Comparison of ENCODE assay signal across 8 cellular contexts in genomic region chr19:54653181-54653809, GRCh38. TPM values are rescaled to one million over a fixed set of nuclear protein-coding genes. Genes with fewer than 3 reads are reported as not detected.
DNase-seq lines count a peak whose midpoint lies in the region; ATAC-seq, FAIRE-seq and TF ChIP-seq lines count a peak whose summit lies in the region.

No MANE protein-coding gene starts in this region.

- H3K4me1 ChIP-seq in OCI-LY7 (ENCODE audit: insufficient read depth, low read length, poor library complexity, severe bottlenecking) (no peaks in the 10 kb centered on the region), stomach (no peaks in the 10 kb centered on the region)

- H3K4me3 Mint-ChIP-seq in type B pancreatic cell: no peak overlapping the region

- H3K27ac ChIP-seq in OCI-LY7 (ENCODE audit: low read depth, low read length, poor library complexity, severe bottlenecking) (no peak overlapping the region), stomach (no peak overlapping the region)

- POLR2A ChIA-PET in OCI-LY7 (lab: Charles Lee): no interaction called here

- no peaks in the 10 kb centered on the region for H3K9me2 ChIP-seq in OCI-LY7 (ENCODE audit: insufficient read depth, low read length)

- intact Hi-C loops in OCI-LY7 (cut with micrococcal nuclease; ENCODE audit: unreplicated experiment) (loop anchor here (1.0 kb wide), 1 partner anchor 23 kb away; no protein-coding TSS in a partner anchor), stomach (cut with DNase I; ENCODE audit: low total_unique reads) (no loop called here)

- peak; percentile 83 for FAIRE-seq in GM18507 (lab: Jason Lieb, UNC)

- ATAC-seq in GM18868 (IDR thresholded peaks at IDR 0.05; ENCODE audit: unreplicated experiment) (no peak), HG02759 (IDR thresholded peaks at IDR 0.05; ENCODE audit: unreplicated experiment) (no peak)

- TF ChIP-seq CTCF in AG09309 (IDR thresholded peaks at IDR 0.05; ENCODE audit: control insufficient read depth, insufficient read depth, low read depth, low read length, missing control alignments): peak; percentile 42
- peak; percentile 88 for TF ChIP-seq CTCF in OCI-LY7 (conservative IDR thresholded peaks at IDR 0.05; ENCODE audit: low read length)
- peak; percentile 45 for TF ChIP-seq CTCF in fibroblast of mammary gland (conservative IDR thresholded peaks at IDR 0.05; ENCODE audit: control insufficient read depth, insufficient read depth, low read depth, low read length)
- TF ChIP-seq CTCF in type B pancreatic cell (conservative IDR thresholded peaks at IDR 0.05): peak; percentile 64
- peak in 2 of 7 experiments; percentile 44 to 46 for TF ChIP-seq CTCF in stomach (IDR thresholded peaks at IDR 0.05)

- H3K27me3 Mint-ChIP-seq in type B pancreatic cell: no peaks in the 10 kb centered on the region

- H3K4me1 Mint-ChIP-seq in type B pancreatic cell (ENCODE audit: unreplicated experiment): no peaks in the 10 kb centered on the region

- H3K9me3 Mint-ChIP-seq in type B pancreatic cell: peaks cover 7% of the 10 kb centered on the region

- H2AFZ ChIP-seq in OCI-LY7 (ENCODE audit: low read length): no peak overlapping the region

- no peak overlapping the region for H3K4me3 ChIP-seq in AG09309 (ENCODE audit: control insufficient read depth, low read depth, low read length)
- H3K4me3 ChIP-seq in OCI-LY7 (ENCODE audit: low read depth, low read length, poor library complexity, severe bottlenecking): no peak overlapping the region
- no peak overlapping the region for H3K4me3 ChIP-seq in fibroblast of mammary gland (ENCODE audit: control insufficient read depth, low read depth, low read length)
- no peak overlapping the region for H3K4me3 ChIP-seq in stomach

- no peak overlapping the region for H3K4me2 ChIP-seq in OCI-LY7 (ENCODE audit: low read length)

- BruUV-seq in OCI-LY7 (replicated peaks; lab: Mats Ljungman, UMichigan): no TSS peak

- 28 to 37% (median 36%) methylated on average over 6 of the region's 6 CpGs for WGBS in stomach, 5 donors

- H3K79me2 ChIP-seq in OCI-LY7 (ENCODE audit: insufficient read depth, low read depth, low read length): no peaks in the 10 kb centered on the region

- no peak for TF ChIP-seq EP300 in stomach (IDR thresholded peaks at IDR 0.05)

- DNase-seq in AG09309 (ENCODE audit: low read depth): no peak
- DNase-seq in GM18507 (ENCODE audit: extremely low spot score, insufficient read length, low read depth): peak; percentile 29
- DNase-seq in OCI-LY7 (ENCODE audit: low spot score): peak; percentile 51
- DNase-seq in fibroblast of mammary gland (ENCODE audit: low read depth): peak; percentile 30
- no peak for DNase-seq in type B pancreatic cell (ENCODE audit: extremely low spot score, unreplicated experiment)
- no peak for DNase-seq in stomach

- CTCF ChIA-PET in OCI-LY7 (lab: Charles Lee; ENCODE audit: unreplicated experiment): interaction anchor here (0.9 kb wide), 1 partner anchor 21 kb away, joined by 3 read pairs; no protein-coding TSS in a partner anchor

- H4K20me1 ChIP-seq in OCI-LY7 (ENCODE audit: insufficient read depth, low read length): no peaks in the 10 kb centered on the region

- H3K36me3 Mint-ChIP-seq in type B pancreatic cell: no peaks in the 10 kb centered on the region

- no peaks in the 10 kb centered on the region for H3K36me3 ChIP-seq in OCI-LY7 (ENCODE audit: insufficient read depth, low read length)
- H3K36me3 ChIP-seq in stomach: no peaks in the 10 kb centered on the region

- TF ChIP-seq POLR2A in stomach (IDR thresholded peaks at IDR 0.05): no peak

- no peaks in the 10 kb centered on the region for H3K9me3 ChIP-seq in OCI-LY7 (ENCODE audit: low read length)
- H3K9me3 ChIP-seq in stomach: no peaks in the 10 kb centered on the region

- H3K27me3 ChIP-seq in stomach: peaks cover 0 to 12% (median 0%) of the 10 kb centered on the region in 3 donors

- H3K27ac Mint-ChIP-seq in type B pancreatic cell: no peak overlapping the region

RNA-seq across cellular contexts. Expression of gene LILRB4, which starts 9.5 kb away (rescaled TPM):
- 0.82 and 1.4 TPM in 2 replicates for total RNA-seq in OCI-LY7 (2014; rRNA removed; shearing (Covaris generic))
- 3.0 and 6.2 TPM in 2 replicates for total RNA-seq in OCI-LY7 (2022)
- total RNA-seq in type B pancreatic cell (ENCODE audit: low replicate concordance): not detected in 2 replicates
- 10 to 100 TPM in 1 of 5 donors, under 1 TPM in 2, not detected in 2; 0.73 to 12.2 (median 0.87) TPM for total RNA-seq in stomach
- 1 to 10 TPM in 1 of 3 donors, under 1 TPM in 2; 0.61 to 1.8 (median 0.95) TPM for polyA plus RNA-seq in stomach

RNA-seq across cellular contexts. Expression of gene LILRB1, which starts 23.0 kb away (rescaled TPM):
- total RNA-seq in OCI-LY7 (2014; rRNA removed; shearing (Covaris generic)): not detected in 2 replicates
- 4.5 and 5.8 TPM in 2 replicates for total RNA-seq in OCI-LY7 (2022)
- total RNA-seq in type B pancreatic cell (ENCODE audit: low replicate concordance): not detected in 2 replicates
- total RNA-seq in stomach: 10 to 100 TPM in 1 of 5 donors, 1 to 10 TPM in 2, under 1 TPM in 1, not detected in 1; 0.37 to 50.8 (median 2.7) TPM
- polyA plus RNA-seq in stomach: 1 to 10 TPM in 2 of 3 donors, under 1 TPM in 1; 0.63 to 2.0 (median 1.2) TPM

RNA-seq across cellular contexts. Expression of gene LILRA1, which starts 59.9 kb away (rescaled TPM):
- not detected in 2 replicates for total RNA-seq in OCI-LY7 (2014; rRNA removed; shearing (Covaris generic))
- total RNA-seq in OCI-LY7 (2022): not detected in 2 replicates
- total RNA-seq in type B pancreatic cell (ENCODE audit: low replicate concordance): not detected in 2 replicates
- not detected for total RNA-seq in stomach
- under 1 TPM; 0.25 to 0.62 (median 0.31) TPM for polyA plus RNA-seq in stomach

Comparison
In these comparisons a context has a peak if more than half of its experiments do, and no peak if none do; other contexts are left out.
1. DNase-seq: peak in GM18507 (single experiment), OCI-LY7 (single experiment) and fibroblast of mammary gland (single experiment); none in AG09309 (single experiment), type B pancreatic cell (single experiment) and stomach (single experiment).